In genomic region chr1:173903827-173904226, GRCh38 we compare ENCODE assay signal across 18 cellular contexts. TPM values are rescaled to one million over a fixed set of nuclear protein-coding genes. Genes with fewer than 3 reads are reported as not detected.
A peak's percentile ranks its signal among the peaks of the same experiment; 100 is the strongest.
DNase-seq lines count a peak whose midpoint lies in the region; ATAC-seq and TF ChIP-seq lines count a peak whose summit lies in the region.
"Had no signal": no experiment of that assay in that cellular context is flagged by ENCODE, and none has a peak within 500 bp of the region (broad histone marks: within the 10 kb centered on the region; RNA-seq: fewer than 3 reads in every experiment).

No MANE protein-coding gene starts in this region.

- peaks cover 13% of the 10 kb centered on the region for H3K4me1 ChIP-seq in body of pancreas
- H3K4me1 ChIP-seq: Caco-2 had no signal

- ATAC-seq in body of pancreas = no peak

- no peaks in the 10 kb centered on the region for H3K9me3 ChIP-seq in body of pancreas
- H3K9me3 ChIP-seq: BLaER1, Caco-2 had no signal

- no peak overlapping the region for H3K4me3 ChIP-seq in body of pancreas
- H3K4me3 ChIP-seq: BLaER1, GM23248 had no signal

- H3K27me3 Mint-ChIP-seq in progenitor cell of endocrine pancreas = no peaks in the 10 kb centered on the region
- H3K27me3 Mint-ChIP-seq: CD8-positive, alpha-beta memory T cell had no signal

- intact Hi-C loops in body of pancreas (cut with DNase I) = no loop called here

- 28% methylated on average over 4 of the region's 4 CpGs for WGBS in body of pancreas, 2 donors

- TF ChIP-seq POLR2A in body of pancreas (IDR thresholded peaks at IDR 0.05) = no peak

- DNase-seq in NCI-H2081 (lab: John Stamatoyannopoulos, UW) (peak; percentile 8 to 72), NCI-H2081 treated with DMSO at 0.1 percent for 48 hours (lab: John Stamatoyannopoulos, UW) (no peak), NCI-H1105 (lab: John Stamatoyannopoulos, UW) (peak; percentile 54), body of pancreas (no peak), progenitor cell of endocrine pancreas (ENCODE audit: low spot score, unreplicated experiment) (no peak), HK-2 (ENCODE audit: unreplicated experiment) (no peak), midbrain (lab: John Stamatoyannopoulos, UW) (no peak)
- DNase-seq in activated CD8-positive, alpha-beta memory T cell treated with anti-CD3 and anti-CD28 coated beads, Interleukin-2, amount 50 U/mL, for 4 hours = no peak
- DNase-seq: 8988T; AML-193; Caco-2; CD8-positive, alpha-beta memory T cell; DMS53; GM23248; H7 had no signal

- no peaks in the 10 kb centered on the region for H3K36me3 ChIP-seq in body of pancreas (replicated peaks in 1 of 2; ENCODE audit: insufficient read depth in 1 of 2, low read depth in 2 of 2)
- H3K36me3 ChIP-seq: BLaER1 had no signal

- H3K4me3 Mint-ChIP-seq in progenitor cell of endocrine pancreas (ENCODE audit: low read depth) = no peak overlapping the region
- H3K4me3 Mint-ChIP-seq: CD8-positive, alpha-beta memory T cell had no signal

- no peaks in the 10 kb centered on the region for H3K4me1 Mint-ChIP-seq in progenitor cell of endocrine pancreas (ENCODE audit: low read depth)

- TF ChIP-seq CTCF in body of pancreas (IDR thresholded peaks at IDR 0.05) (no peak), progenitor cell of endocrine pancreas (IDR thresholded peaks at IDR 0.05; ENCODE audit: unreplicated experiment) (no peak)

- no peaks in the 10 kb centered on the region for H3K27me3 ChIP-seq in body of pancreas
- H3K27me3 ChIP-seq: BLaER1 had no signal

- peaks cover 2% of the 10 kb centered on the region for H3K36me3 Mint-ChIP-seq in progenitor cell of endocrine pancreas (ENCODE audit: insufficient read depth)

- H3K27ac Mint-ChIP-seq in progenitor cell of endocrine pancreas = peak overlapping the region; percentile 45
- H3K27ac Mint-ChIP-seq: CD8-positive, alpha-beta memory T cell had no signal

- peaks cover 3% of the 10 kb centered on the region for H3K9me3 Mint-ChIP-seq in progenitor cell of endocrine pancreas (ENCODE audit: low read depth)
- H3K9me3 Mint-ChIP-seq: CD8-positive, alpha-beta memory T cell had no signal

- H3K27ac ChIP-seq in body of pancreas = peak overlapping the region in 3 of 4 donors; percentile 22 to 33 (median 23)
- H3K27ac ChIP-seq: BLaER1, GM23248 had no signal

RNA-seq across cellular contexts. Expression of gene SERPINC1, which starts 13.3 kb away (rescaled TPM):
- total RNA-seq in body of pancreas = not detected
- total RNA-seq in progenitor cell of endocrine pancreas = 0.31 TPM in 1 of 2 replicates, not detected in the other
- total RNA-seq: CD8-positive, alpha-beta memory T cell; G401; GM23248; HT1080 had no signal

RNA-seq across cellular contexts. Expression of gene ZBTB37, which starts 35.6 kb away (rescaled TPM):
- 1 to 10 TPM; 6.2 to 6.6 TPM for total RNA-seq in body of pancreas
- 12.2 and 14.3 TPM in 2 replicates for total RNA-seq in progenitor cell of endocrine pancreas

RNA-seq across cellular contexts. Expression of gene GAS5, which starts 36.0 kb away (rescaled TPM):
- 100 to 1,000 TPM; 413 to 570 TPM for total RNA-seq in body of pancreas
- 352 and 423 TPM in 2 replicates for total RNA-seq in progenitor cell of endocrine pancreas

Comparison
In these comparisons a context has a peak if more than half of its experiments do, and no peak if none do; other contexts are left out.
1. DNase-seq: peak in NCI-H2081 (2 of 2) and NCI-H1105 (single experiment); none in NCI-H2081 treated with DMSO at 0.1 percent for 48 hours (single experiment), body of pancreas (0 of 4), progenitor cell of endocrine pancreas (single experiment), activated CD8-positive, alpha-beta memory T cell treated with anti-CD3 and anti-CD28 coated beads, Interleukin-2, amount 50 U/mL, for 4 hours (single experiment), HK-2 (single experiment) and midbrain (single experiment).